In genomic region chr3:183242431-183242830, GRCh38 we compare ENCODE assay signal across 37 cellular contexts.
"Had no signal": no experiment of that assay in that cellular context is flagged by ENCODE, and none has a peak within 500 bp of the region (broad histone marks: within the 10 kb centered on the region; RNA-seq: fewer than 3 reads in every experiment).

No MANE protein-coding gene starts in this region.

- H3K27me3 ChIP-seq: adrenal gland, body of pancreas, brain microvascular endothelial cell, breast epithelium had no signal

- H3K27ac Mint-ChIP-seq: activated CD4-positive, alpha-beta memory T cell treated with anti-CD3 and anti-CD28 coated beads, Interleukin-2, amount 10 ng/mL, durations not matched to agents 7 days and 5 days; activated CD4-positive, alpha-beta T cell treated with anti-CD3 and anti-CD28 coated beads for 36 hours; activated CD4-positive, alpha-beta T cell treated with anti-CD3 and anti-CD28 coated beads, Interleukin-2, amount 10 ng/mL, durations not matched to agents 7 days and 5 days; activated CD8-positive, alpha-beta T cell treated with anti-CD3 and anti-CD28 coated beads, Interleukin-2, amount 10 ng/mL, durations not matched to agents 7 days and 5 days; activated naive CD4-positive, alpha-beta T cell treated with anti-CD3 and anti-CD28 coated beads for 36 hours; activated naive CD4-positive, alpha-beta T cell treated with anti-CD3 and anti-CD28 coated beads, Interleukin-2, amount 50 U/mL, for 72 hours; activated naive CD8-positive, alpha-beta T cell treated with anti-CD3 and anti-CD28 coated beads for 36 hours; activated T-cell treated with anti-CD3 and anti-CD28 coated beads, Interleukin-2, amount 50 U/mL, for 72 hours; activated T-helper 1 cell treated with anti-CD3 and anti-CD28 coated beads, Interleukin-12 subunit alpha, Interleukin-12 subunit beta, Interleukin-2, Interleukin-4 antibody, amounts not matched to agents 30 ng/mL and 10 ng/mL and 1 ng/mL, durations not matched to agents 14 hours and 24 hours and 36 hours; activated T-helper 17 cell treated with anti-CD3 and anti-CD28 coated beads, Interleukin-2, amount 50 U/mL, for 72 hours; T-helper 1 cell treated with Interleukin-12 subunit alpha and Interleukin-12 subunit beta and Interleukin-4 antibody, amounts not matched to agents 30 μg/mL and 1 μg/mL, for 36 hours; T-helper 2 cell treated with Interferon-gamma antibody and Interleukin-4, amounts not matched to agents 5 μg/mL and 100 μg/mL, for 36 hours; WTC11 had no signal

- H3K27ac ChIP-seq: adrenal gland, body of pancreas, brain microvascular endothelial cell, breast epithelium, WERI-Rb-1 had no signal

- H3K27me3 Mint-ChIP-seq: activated CD4-positive, alpha-beta memory T cell treated with anti-CD3 and anti-CD28 coated beads, Interleukin-2, amount 10 ng/mL, durations not matched to agents 7 days and 5 days; activated CD4-positive, alpha-beta T cell treated with anti-CD3 and anti-CD28 coated beads, Interleukin-2, amount 10 ng/mL, durations not matched to agents 7 days and 5 days; activated T-helper 17 cell treated with anti-CD3 and anti-CD28 coated beads, Interleukin-2, amount 50 U/mL, for 72 hours had no signal

- H3K4me1 ChIP-seq: body of pancreas, breast epithelium had no signal

- H3K36me3 ChIP-seq: adrenal gland, brain microvascular endothelial cell, breast epithelium, WERI-Rb-1 had no signal

- H3K4me3 Mint-ChIP-seq: activated CD4-positive, alpha-beta memory T cell treated with anti-CD3 and anti-CD28 coated beads, Interleukin-2, amount 10 ng/mL, durations not matched to agents 7 days and 5 days; activated CD4-positive, alpha-beta T cell treated with anti-CD3 and anti-CD28 coated beads for 36 hours; activated CD4-positive, alpha-beta T cell treated with anti-CD3 and anti-CD28 coated beads, Interleukin-2, amount 10 ng/mL, durations not matched to agents 7 days and 5 days; activated CD8-positive, alpha-beta T cell treated with anti-CD3 and anti-CD28 coated beads, Interleukin-2, amount 10 ng/mL, durations not matched to agents 7 days and 5 days; activated naive CD4-positive, alpha-beta T cell treated with anti-CD3 and anti-CD28 coated beads for 36 hours; activated naive CD8-positive, alpha-beta T cell treated with anti-CD3 and anti-CD28 coated beads for 36 hours; activated T-cell treated with anti-CD3 and anti-CD28 coated beads, Interleukin-2, amount 50 U/mL, for 4 hours; activated T-cell treated with anti-CD3 and anti-CD28 coated beads, Interleukin-2, amount 50 U/mL, for 72 hours; activated T-helper 1 cell treated with anti-CD3 and anti-CD28 coated beads, Interleukin-12 subunit alpha, Interleukin-12 subunit beta, Interleukin-2, Interleukin-4 antibody, amounts not matched to agents 30 ng/mL and 10 ng/mL and 1 ng/mL, durations not matched to agents 14 hours and 24 hours and 36 hours; activated T-helper 17 cell treated with anti-CD3 and anti-CD28 coated beads, Interleukin-2, amount 50 U/mL, for 72 hours; T-helper 1 cell treated with Interleukin-12 subunit alpha and Interleukin-12 subunit beta and Interleukin-4 antibody, amounts not matched to agents 30 μg/mL and 1 μg/mL, for 36 hours; T-helper 2 cell treated with Interferon-gamma antibody and Interleukin-4, amounts not matched to agents 5 μg/mL and 100 μg/mL, for 36 hours; WTC11 had no signal

- ATAC-seq: activated CD4-positive, alpha-beta T cell treated with anti-CD3 and anti-CD28 coated beads for 36 hours; activated CD4-positive, CD25-positive, alpha-beta regulatory T cell treated with anti-CD3 and anti-CD28 coated beads, Interleukin-2, amount 50 U/mL, for 24 hours; activated CD8-positive, alpha-beta T cell treated with anti-CD3 and anti-CD28 coated beads, Interleukin-2, amount 10 ng/mL, durations not matched to agents 7 days and 5 days; activated naive CD4-positive, alpha-beta T cell treated with anti-CD3 and anti-CD28 coated beads, Interleukin-2, amount 50 U/mL, for 72 hours; activated T-cell treated with anti-CD3 and anti-CD28 coated beads, Interleukin-2, amount 50 U/mL, for 4 hours; activated T-cell treated with anti-CD3 and anti-CD28 coated beads, Interleukin-2, amount 50 U/mL, for 72 hours; activated T-helper 17 cell treated with anti-CD3 and anti-CD28 coated beads, Interleukin-2, amount 50 U/mL, for 72 hours; body of pancreas; WTC11 had no signal

- DNase-seq: activated CD4-positive, alpha-beta memory T cell treated with anti-CD3 and anti-CD28 coated beads, Interleukin-2, amount 10 ng/mL, durations not matched to agents 7 days and 5 days; activated CD4-positive, alpha-beta T cell treated with anti-CD3 and anti-CD28 coated beads for 1 hour; activated CD4-positive, alpha-beta T cell treated with anti-CD3 and anti-CD28 coated beads for 36 hours; activated CD4-positive, alpha-beta T cell treated with anti-CD3 and anti-CD28 coated beads for 48 hours; activated CD4-positive, alpha-beta T cell treated with anti-CD3 and anti-CD28 coated beads, Interleukin-2, amount 10 ng/mL, durations not matched to agents 7 days and 5 days; activated CD4-positive, alpha-beta T cell treated with anti-CD3 and anti-CD28 coated beads, Interleukin-2, amount 50 U/mL, for 48 hours; activated CD4-positive, CD25-positive, alpha-beta regulatory T cell; activated CD8-positive, alpha-beta memory T cell treated with anti-CD3 and anti-CD28 coated beads for 24 hours; activated CD8-positive, alpha-beta memory T cell treated with anti-CD3 and anti-CD28 coated beads, Interleukin-2, amount 50 U/mL, for 4 hours; activated CD8-positive, alpha-beta T cell treated with anti-CD3 and anti-CD28 coated beads, Interleukin-2, amount 10 ng/mL, durations not matched to agents 7 days and 5 days; activated effector memory CD4-positive, alpha-beta T cell treated with anti-CD3 and anti-CD28 coated beads, Interleukin-2, amount 50 U/mL, for 16 hours; activated gamma-delta T cell treated with Interleukin-2 at 50 U/mL for 16 hours; activated naive CD4-positive, alpha-beta T cell; activated naive CD4-positive, alpha-beta T cell treated with anti-CD3 and anti-CD28 coated beads for 36 hours; activated naive CD4-positive, alpha-beta T cell treated with anti-CD3 and anti-CD28 coated beads, Interleukin-2, amount 50 U/mL, for 16 hours; activated naive CD8-positive, alpha-beta T cell treated with anti-CD3 and anti-CD28 coated beads for 36 hours; activated T-cell treated with anti-CD3 and anti-CD28 coated beads for 4 hours; activated T-cell treated with anti-CD3 and anti-CD28 coated beads, Interleukin-2, amount 50 U/mL, for 1 hour; activated T-cell treated with anti-CD3 and anti-CD28 coated beads, Interleukin-2, amount 50 U/mL, for 4 hours; activated T-cell treated with anti-CD3 and anti-CD28 coated beads, Interleukin-2, amount 50 U/mL, for 72 hours; adrenal gland; amniotic stem cell; aorta; body of pancreas; brain microvascular endothelial cell; central memory CD4-positive, alpha-beta T cell; T-helper 2 cell; T-helper 9 cell; WERI-Rb-1 had no signal

- H3K4me3 ChIP-seq: adrenal gland, body of pancreas, breast epithelium had no signal

- H3K9me3 ChIP-seq: adrenal gland had no signal

- H3K4me1 Mint-ChIP-seq: activated CD4-positive, alpha-beta memory T cell treated with anti-CD3 and anti-CD28 coated beads, Interleukin-2, amount 10 ng/mL, durations not matched to agents 7 days and 5 days; activated CD4-positive, alpha-beta T cell treated with anti-CD3 and anti-CD28 coated beads, Interleukin-2, amount 10 ng/mL, durations not matched to agents 7 days and 5 days; activated T-helper 17 cell treated with anti-CD3 and anti-CD28 coated beads, Interleukin-2, amount 50 U/mL, for 72 hours had no signal
